ENCODE assay signal across 18 cellular contexts in the genomic region with DNA sequence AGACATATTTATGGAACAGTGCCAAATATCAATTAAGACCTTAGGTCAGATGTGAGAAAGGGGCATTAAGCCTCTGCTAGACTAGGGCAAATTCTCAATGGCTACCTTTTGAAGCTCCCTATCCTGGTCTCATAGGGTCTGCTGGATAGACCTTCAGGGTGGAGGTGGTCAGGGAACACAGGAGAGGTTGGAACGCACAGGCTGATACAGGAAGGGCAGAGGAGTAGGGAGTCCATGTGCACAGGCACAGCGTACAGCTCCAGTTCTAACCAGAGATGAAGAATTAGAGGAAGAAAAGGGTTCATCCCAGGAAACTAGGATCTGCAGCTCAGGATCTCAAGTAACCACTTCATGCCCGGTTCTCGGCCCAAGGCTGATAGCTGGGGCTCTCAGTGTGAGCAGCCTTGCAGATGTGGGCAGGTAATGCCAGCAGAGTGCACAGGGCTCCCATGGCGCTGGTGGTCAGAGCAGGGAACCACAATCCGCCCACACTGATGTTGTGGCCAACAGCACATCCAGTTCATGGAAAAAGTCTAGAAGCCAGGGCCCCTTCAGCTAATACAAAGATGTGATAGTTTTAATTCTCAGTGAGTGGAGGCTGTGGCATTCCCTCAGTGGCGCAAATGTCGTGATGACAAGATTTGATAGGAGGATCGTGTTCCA. TPM values are rescaled to one million over a fixed set of nuclear protein-coding genes. Genes with fewer than 3 reads are reported as not detected.
DNase-seq lines count a peak whose midpoint lies in the region; ATAC-seq and TF ChIP-seq lines count a peak whose summit lies in the region.
"Had no signal": no experiment of that assay in that cellular context is flagged by ENCODE, and none has a peak within 500 bp of the region (broad histone marks: within the 10 kb centered on the region; RNA-seq: fewer than 3 reads in every experiment).

No MANE protein-coding gene starts in this region.

- peaks cover 45% of the 10 kb centered on the region for H3K27me3 Mint-ChIP-seq in activated naive CD8-positive, alpha-beta T cell treated with anti-CD3 and anti-CD28 coated beads, Interleukin-2, amount 50 U/mL, for 24 hours

- in situ Hi-C loops in IMR-90 (cut with MboI; ENCODE audit: low sequenced_read_pairs): loop anchor here (5.0 kb wide), 1 partner anchor 43 kb away; no protein-coding TSS in a partner anchor

- no peak overlapping the region for H2BK15ac ChIP-seq in IMR-90 (ENCODE audit: low read depth, low read length)
- H2BK15ac ChIP-seq in mesenchymal stem cell (ENCODE audit: low read depth, poor library complexity, severe bottlenecking): no peak overlapping the region

- peaks cover 17% of the 10 kb centered on the region for H3K79me2 ChIP-seq in DND-41 (ENCODE audit: insufficient read depth, low read length)

- intact Hi-C loops in IMR-90 (cut with micrococcal nuclease) (no loop called here), uterus (cut with DNase I; ENCODE audit: low total_unique reads) (no loop called here), Right ventricle myocardium superior (cut with DNase I) (no loop called here)

- TF ChIP-seq RAD21 in IMR-90 (IDR thresholded peaks at IDR 0.05; ENCODE audit: low read length): no peak

- 96% methylated on average over 3 of the region's 9 CpGs; no CpG with 5 or more reads in 1 of the 2 experiments for WGBS in IMR-90 (ENCODE audit: extremely low coverage in 2 of 2, insufficient read length in 1 of 2), 2 experiments
- WGBS in mesenchymal stem cell: 92% methylated on average over 9 of the region's 9 CpGs

- H3K18ac ChIP-seq in IMR-90 (ENCODE audit: low read depth, low read length): no peak overlapping the region
- peak overlapping the region in 1 of 2 experiments; percentile 72 for H3K18ac ChIP-seq in mesenchymal stem cell (ENCODE audit: low read depth in 1 of 2, low read length in 2 of 2)

- POLR2A ChIA-PET in IMR-90 (lab: Charles Lee; ENCODE audit: unreplicated experiment): interaction anchor here (0.9 kb wide), 1 partner anchor 32 kb away, joined by 3 read pairs; no protein-coding TSS in a partner anchor

- ATAC-seq in DND-41 (ENCODE audit: insufficient read depth, low read depth): peak; percentile 39
- no peak for ATAC-seq in IMR-90 (ENCODE audit: low read depth)
- no peak for ATAC-seq in activated naive CD8-positive, alpha-beta T cell treated with anti-CD3 and anti-CD28 coated beads, Interleukin-2, amount 50 U/mL, for 24 hours
- no peak for ATAC-seq in Right ventricle myocardium superior (ENCODE audit: poor library complexity)
- ATAC-seq: CD8-positive, alpha-beta T cell; K562; PC-3 had no signal

- H3K79me1 ChIP-seq in IMR-90 (ENCODE audit: low read depth in 1 of 2, low read length in 2 of 2) (peaks cover 8 to 29% of the 10 kb centered on the region in 2 experiments), mesenchymal stem cell (replicated peaks; ENCODE audit: low read length, poor library complexity, severe bottlenecking) (peaks cover 10% of the 10 kb centered on the region)

- H3K23ac ChIP-seq in IMR-90 (ENCODE audit: low read depth, low read length) (no peak overlapping the region), mesenchymal stem cell (ENCODE audit: low read length in 2 of 2) (no peak overlapping the region)

- H3K9me3 ChIP-seq in DND-41 (ENCODE audit: insufficient read depth, low read length, severe bottlenecking): no peaks in the 10 kb centered on the region
- H3K9me3 ChIP-seq in IMR-90 (ENCODE audit: control insufficient read depth, insufficient read depth, low read length): no peaks in the 10 kb centered on the region
- no peaks in the 10 kb centered on the region for H3K9me3 ChIP-seq in mesenchymal stem cell (ENCODE audit: control insufficient read depth, low read length)
- H3K9me3 ChIP-seq in uterus: no peaks in the 10 kb centered on the region
- H3K9me3 ChIP-seq: SJSA1 had no signal

- H2BK20ac ChIP-seq in IMR-90 (ENCODE audit: low read depth, low read length): no peak overlapping the region

- H4K20me1 ChIP-seq in DND-41 (ENCODE audit: insufficient read depth, low read length) (no peaks in the 10 kb centered on the region), IMR-90 (ENCODE audit: insufficient read depth, low read length) (peaks cover 4% of the 10 kb centered on the region; the same call in 1 of the 2 replicates)
- H4K20me1 ChIP-seq: BLaER1 treated with 17β-estradiol and CSF1 and Interleukin-3, amounts not matched to agents 10 nM and 100 nM had no signal

- CTCF ChIA-PET in IMR-90 (lab: Yijun Ruan, JAX): interaction anchor here (2.2 kb wide), 1 partner anchor 10 kb away, joined by 12 read pairs; no protein-coding TSS in a partner anchor

- H3K36me3 Mint-ChIP-seq in activated naive CD8-positive, alpha-beta T cell treated with anti-CD3 and anti-CD28 coated beads, Interleukin-2, amount 50 U/mL, for 24 hours (ENCODE audit: low read depth): no peaks in the 10 kb centered on the region
- H3K36me3 Mint-ChIP-seq: CD8-positive, alpha-beta T cell had no signal

- no peak overlapping the region for H3K27ac Mint-ChIP-seq in activated naive CD8-positive, alpha-beta T cell treated with anti-CD3 and anti-CD28 coated beads, Interleukin-2, amount 50 U/mL, for 24 hours
- H3K27ac Mint-ChIP-seq: CD8-positive, alpha-beta T cell had no signal

- TF ChIP-seq POLR2A in IMR-90 (IDR thresholded peaks at IDR 0.05; ENCODE audit: low read depth, low read length): no peak
- no peak for TF ChIP-seq POLR2A in uterus (IDR thresholded peaks at IDR 0.05)

- H3K4me3 ChIP-seq in DND-41 (ENCODE audit: low read depth in 1 of 2, low read length in 2 of 2): peak overlapping the region in 1 of 2 experiments; percentile 1; a peak in 2 of 4 replicates
- no peak overlapping the region for H3K4me3 ChIP-seq in IMR-90 (ENCODE audit: insufficient read depth, low read depth, low read length)
- H3K4me3 ChIP-seq in mesenchymal stem cell (ENCODE audit: insufficient read depth in 1 of 2, low read depth in 1 of 2, low read length in 2 of 2): no peak overlapping the region
- no peak overlapping the region for H3K4me3 ChIP-seq in uterus
- H3K4me3 ChIP-seq: BLaER1 treated with 17β-estradiol and CSF1 and Interleukin-3, amounts not matched to agents 10 nM and 100 nM; K562; SJSA1 had no signal

- no peak overlapping the region for H2BK5ac ChIP-seq in IMR-90 (ENCODE audit: low read depth, low read length, poor library complexity, severe bottlenecking)
- no peak overlapping the region for H2BK5ac ChIP-seq in mesenchymal stem cell (ENCODE audit: low read depth, low read length, poor library complexity, severe bottlenecking)

- dilution Hi-C loops in IMR-90 (cut with HindIII; ENCODE audit: low sequenced_read_pairs, unreplicated experiment): no loop called here

- no peak overlapping the region for H2BK120ac ChIP-seq in IMR-90 (ENCODE audit: low read depth, low read length)
- H2BK120ac ChIP-seq in mesenchymal stem cell (ENCODE audit: low read depth, low read length): no peak overlapping the region

- no peaks in the 10 kb centered on the region; the same call in 1 of the 2 replicates for H3K36me3 ChIP-seq in DND-41 (ENCODE audit: insufficient read depth, low read length)
- H3K36me3 ChIP-seq in IMR-90 (ENCODE audit: control insufficient read depth, insufficient read depth, low read length): no peaks in the 10 kb centered on the region
- H3K36me3 ChIP-seq in mesenchymal stem cell (ENCODE audit: control insufficient read depth in 1 of 2, insufficient read depth in 2 of 2, low read depth in 1 of 2, low read length in 2 of 2): no peaks in the 10 kb centered on the region
- no peaks in the 10 kb centered on the region for H3K36me3 ChIP-seq in uterus
- H3K36me3 ChIP-seq: BLaER1 treated with 17β-estradiol and CSF1 and Interleukin-3, amounts not matched to agents 10 nM and 100 nM had no signal

- H3K9ac ChIP-seq in DND-41 (ENCODE audit: low read depth, low read length) (peak overlapping the region; percentile 20), IMR-90 (ENCODE audit: low read depth, low read length) (no peak overlapping the region), mesenchymal stem cell (ENCODE audit: low read length) (no peak overlapping the region)
- H3K9ac ChIP-seq: BLaER1 treated with 17β-estradiol and CSF1 and Interleukin-3, amounts not matched to agents 10 nM and 100 nM had no signal

- TF ChIP-seq CTCF in DND-41 (IDR thresholded peaks at IDR 0.05; ENCODE audit: borderline replicate concordance, extremely low read depth, low read length, poor library complexity, severe bottlenecking): no peak
- no peak for TF ChIP-seq CTCF in IMR-90 (conservative IDR thresholded peaks at IDR 0.05; ENCODE audit: low read depth, low read length)
- no peak for TF ChIP-seq CTCF in uterus (IDR thresholded peaks at IDR 0.05)

- H2AK5ac ChIP-seq in IMR-90 (ENCODE audit: low read depth, low read length): peak overlapping the region; percentile 70; the same call in 1 of the 2 replicates
- H2AK5ac ChIP-seq in mesenchymal stem cell (ENCODE audit: low read length, severe bottlenecking): peak overlapping the region; percentile 96

- H3K56ac ChIP-seq in IMR-90 (ENCODE audit: extremely low read depth, insufficient read depth, low read length): no peak overlapping the region

- no peaks in the 10 kb centered on the region for H3K27me3 ChIP-seq in DND-41 (ENCODE audit: insufficient read depth, low read length, poor library complexity)
- H3K27me3 ChIP-seq in IMR-90 (ENCODE audit: control insufficient read depth, insufficient read depth, low read length): no peaks in the 10 kb centered on the region
- H3K27me3 ChIP-seq in mesenchymal stem cell (ENCODE audit: control insufficient read depth in 1 of 2, insufficient read depth in 1 of 2, low read length in 2 of 2): no peaks in the 10 kb centered on the region
- H3K27me3 ChIP-seq in uterus: no peaks in the 10 kb centered on the region
- H3K27me3 ChIP-seq: SJSA1 had no signal

- H2AK9ac ChIP-seq in IMR-90 (replicated peaks; ENCODE audit: low read depth, low read length, poor library complexity): no peak overlapping the region

- H3K4me1 Mint-ChIP-seq in activated naive CD8-positive, alpha-beta T cell treated with anti-CD3 and anti-CD28 coated beads, Interleukin-2, amount 50 U/mL, for 24 hours: peaks cover 18% of the 10 kb centered on the region

- H3K4me1 ChIP-seq in DND-41 (ENCODE audit: insufficient read depth, low read length) (peaks cover 92% of the 10 kb centered on the region), IMR-90 (ENCODE audit: control insufficient read depth, insufficient read depth, low read length) (peaks cover 12% of the 10 kb centered on the region), mesenchymal stem cell (ENCODE audit: control insufficient read depth, insufficient read depth, low read depth, low read length) (peaks cover 15% of the 10 kb centered on the region), uterus (no peaks in the 10 kb centered on the region)

- no peak overlapping the region for H2AFZ ChIP-seq in DND-41 (ENCODE audit: low read depth, low read length)
- no peak overlapping the region for H2AFZ ChIP-seq in IMR-90 (replicated peaks; ENCODE audit: low read length, poor library complexity)
- no peak overlapping the region for H2AFZ ChIP-seq in mesenchymal stem cell (ENCODE audit: low read depth, low read length)

- no peaks in the 10 kb centered on the region for H3K9me3 Mint-ChIP-seq in activated naive CD8-positive, alpha-beta T cell treated with anti-CD3 and anti-CD28 coated beads, Interleukin-2, amount 50 U/mL, for 24 hours
- H3K9me3 Mint-ChIP-seq: CD8-positive, alpha-beta T cell had no signal

- peak; percentile 64 for DNase-seq in DND-41
- no peak for DNase-seq in IMR-90
- DNase-seq in activated naive CD8-positive, alpha-beta T cell treated with anti-CD3 and anti-CD28 coated beads, Interleukin-2, amount 50 U/mL, for 24 hours: peak; percentile 5
- no peak for DNase-seq in mesenchymal stem cell
- DNase-seq in uterus: no peak
- DNase-seq in DMS53 (lab: John Stamatoyannopoulos, UW): no peak
- DNase-seq in Right ventricle myocardium superior: no peak
- DNase-seq: Calu3; CD8-positive, alpha-beta T cell; NCI-H1417 treated with DMSO at 0.1 percent for 48 hours; NCI-H187 treated with DMSO at 0.1 percent for 48 hours; NCI-H226; NCI-H524; PC-3 had no signal

- H3K4ac ChIP-seq in IMR-90 (ENCODE audit: low read depth, low read length): no peak overlapping the region
- H3K4ac ChIP-seq in mesenchymal stem cell (ENCODE audit: low read depth in 1 of 2, low read length in 2 of 2): peak overlapping the region in 1 of 2 experiments; percentile 35

- H4K8ac ChIP-seq in IMR-90 (ENCODE audit: low read depth in 2 of 2, low read length in 2 of 2): no peak overlapping the region
- H4K8ac ChIP-seq in mesenchymal stem cell (ENCODE audit: low read length): no peak overlapping the region

- H3K4me2 ChIP-seq in DND-41 (ENCODE audit: insufficient read depth, low read length) (peak overlapping the region; percentile 50), IMR-90 (ENCODE audit: low read depth, low read length) (no peak overlapping the region), mesenchymal stem cell (ENCODE audit: low read length, poor library complexity, severe bottlenecking) (no peak overlapping the region)
- H3K4me2 ChIP-seq: BLaER1 treated with 17β-estradiol and CSF1 and Interleukin-3, amounts not matched to agents 10 nM and 100 nM had no signal

- H4K91ac ChIP-seq in IMR-90 (ENCODE audit: insufficient read depth, low read depth, low read length): no peak overlapping the region
- H4K91ac ChIP-seq in mesenchymal stem cell (ENCODE audit: low read length): no peak overlapping the region

- peak overlapping the region; percentile 80 for H3K27ac ChIP-seq in DND-41 (ENCODE audit: low read length)
- no peak overlapping the region for H3K27ac ChIP-seq in IMR-90 (ENCODE audit: insufficient read depth, low read length)
- H3K27ac ChIP-seq in mesenchymal stem cell (ENCODE audit: low read length, poor library complexity, severe bottlenecking): no peak overlapping the region
- H3K27ac ChIP-seq in uterus: no peak overlapping the region
- H3K27ac ChIP-seq: BLaER1 treated with 17β-estradiol and CSF1 and Interleukin-3, amounts not matched to agents 10 nM and 100 nM; RWPE1; SJSA1 had no signal

- no TSS peak for BruUV-seq in IMR-90 (replicated peaks; lab: Mats Ljungman, UMichigan)

- H3K4me3 Mint-ChIP-seq in activated naive CD8-positive, alpha-beta T cell treated with anti-CD3 and anti-CD28 coated beads, Interleukin-2, amount 50 U/mL, for 24 hours: no peak overlapping the region
- H3K4me3 Mint-ChIP-seq: CD8-positive, alpha-beta T cell had no signal

- no peak overlapping the region for H3K14ac ChIP-seq in IMR-90 (replicated peaks; ENCODE audit: low read depth, low read length)
- no peak overlapping the region for H3K14ac ChIP-seq in mesenchymal stem cell (ENCODE audit: low read length in 2 of 2)

- H2BK12ac ChIP-seq in mesenchymal stem cell (ENCODE audit: low read length in 2 of 2): peak overlapping the region in 1 of 2 experiments; percentile 96

- H4K5ac ChIP-seq in IMR-90 (ENCODE audit: low read depth, low read length): no peak overlapping the region

- peaks cover 13% of the 10 kb centered on the region for H3K9me1 ChIP-seq in IMR-90 (ENCODE audit: insufficient read depth, low read length)

RNA-seq across cellular contexts. Expression of a gene that starts 3.4 kb away (rescaled TPM):
- total RNA-seq in IMR-90 (2012; rRNA removed) (89.2 and 93.7 TPM in 2 replicates), uterus (10 to 100 TPM in 1 of 4 donors, 1 to 10 TPM in 2, not detected in 1; 1.2 to 22.1 (median 2.3) TPM), Right ventricle myocardium superior (0.97 TPM)
- polyA plus RNA-seq in IMR-90 (2012; rRNA removed): 54.5 and 61.6 TPM in 2 replicates
- polyA plus RNA-seq in IMR-90 (2012; cell fraction: cytosol; rRNA removed): 71.6 and 118 TPM in 2 replicates
- 36.3 and 66.6 TPM in 2 replicates for polyA plus RNA-seq in IMR-90 (2012; cell fraction: nucleus; rRNA removed; ENCODE audit: low replicate concordance)
- polyA plus RNA-seq in mesenchymal stem cell (2013, experiment 1 of 2): 27.8 TPM
- polyA plus RNA-seq in mesenchymal stem cell (2013, experiment 2 of 2): 27.9 TPM
- total RNA-seq: Calu3; CD8-positive, alpha-beta T cell; K562 had no signal
- polyA plus RNA-seq: K562 had no signal

Comparison
In these comparisons a context has a peak if more than half of its experiments do, and no peak if none do; other contexts are left out.
1. DNase-seq: peak in DND-41 (single experiment) and activated naive CD8-positive, alpha-beta T cell treated with anti-CD3 and anti-CD28 coated beads, Interleukin-2, amount 50 U/mL, for 24 hours (single experiment); none in IMR-90 (single experiment), mesenchymal stem cell (single experiment), uterus (0 of 2), DMS53 (single experiment) and Right ventricle myocardium superior (single experiment).